In genomic region chr14:53963491-53964227, GRCh38 we compare ENCODE assay signal across 1 cellular context.
TF ChIP-seq lines count a peak whose summit lies in the region.

No MANE protein-coding gene starts in this region.

TF ChIP-seq in HCT116, 20 proteins besides CTCF, POLR2A, EP300 and RAD21 (continued from another document):
- TF ChIP-seq, protein P1, sequence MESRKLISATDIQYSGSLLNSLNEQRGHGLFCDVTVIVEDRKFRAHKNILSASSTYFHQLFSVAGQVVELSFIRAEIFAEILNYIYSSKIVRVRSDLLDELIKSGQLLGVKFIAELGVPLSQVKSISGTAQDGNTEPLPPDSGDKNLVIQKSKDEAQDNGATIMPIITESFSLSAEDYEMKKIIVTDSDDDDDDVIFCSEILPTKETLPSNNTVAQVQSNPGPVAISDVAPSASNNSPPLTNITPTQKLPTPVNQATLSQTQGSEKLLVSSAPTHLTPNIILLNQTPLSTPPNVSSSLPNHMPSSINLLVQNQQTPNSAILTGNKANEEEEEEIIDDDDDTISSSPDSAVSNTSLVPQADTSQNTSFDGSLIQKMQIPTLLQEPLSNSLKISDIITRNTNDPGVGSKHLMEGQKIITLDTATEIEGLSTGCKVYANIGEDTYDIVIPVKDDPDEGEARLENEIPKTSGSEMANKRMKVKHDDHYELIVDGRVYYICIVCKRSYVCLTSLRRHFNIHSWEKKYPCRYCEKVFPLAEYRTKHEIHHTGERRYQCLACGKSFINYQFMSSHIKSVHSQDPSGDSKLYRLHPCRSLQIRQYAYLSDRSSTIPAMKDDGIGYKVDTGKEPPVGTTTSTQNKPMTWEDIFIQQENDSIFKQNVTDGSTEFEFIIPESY (IDR thresholded peaks at IDR 0.05; ENCODE audit: extremely low read depth, insufficient replicate concordance, low read length): no peak
- TF ChIP-seq MAX (IDR thresholded peaks at IDR 0.05) (no peak), POLR2AphosphoS5 (IDR thresholded peaks at IDR 0.05; ENCODE audit: low read depth, low read length) (no peak)
